Comparison of ENCODE assay signal across 9 cellular contexts in genomic region chr9:128215491-128216404, GRCh38. TPM values are rescaled to one million over a fixed set of nuclear protein-coding genes. Genes with fewer than 3 reads are reported as not detected.
DNase-seq lines count a peak whose midpoint lies in the region; TF ChIP-seq lines count a peak whose summit lies in the region.
"Had no signal": no experiment of that assay in that cellular context is flagged by ENCODE, and none has a peak within 500 bp of the region (broad histone marks: within the 10 kb centered on the region; RNA-seq: fewer than 3 reads in every experiment).

No MANE protein-coding gene starts in this region.

- H3K4me3 ChIP-seq in GM12865 (ENCODE audit: low read depth, low read length) (no peak overlapping the region), astrocyte of the spinal cord (ENCODE audit: low read depth, low read length) (no peak overlapping the region), right atrium auricular region (no peak overlapping the region), skin epidermis (no peak overlapping the region), SJCRH30 (no peak overlapping the region)

- H3K4me1 ChIP-seq in right atrium auricular region (peaks cover 0 to 40% of the 10 kb centered on the region in 2 donors), SJCRH30 (no peaks in the 10 kb centered on the region)

- peak; percentile 45 for DNase-seq in GM12865 (ENCODE audit: low read depth)
- peak; percentile 85 for DNase-seq in astrocyte of the spinal cord (ENCODE audit: low read depth, low spot score)
- DNase-seq in right atrium auricular region (ENCODE audit: low spot score): peak; percentile 82
- no peak for DNase-seq in stimulated activated CD4-positive, alpha-beta T cell treated with anti-CD3 and anti-CD28 coated beads, Interleukin-12 subunit alpha, Interleukin-12 subunit beta, amount 100 ng/mL, for 4 hours
- no peak for DNase-seq in SJCRH30
- no peak for DNase-seq in KG1 (lab: John Stamatoyannopoulos, UW)
- DNase-seq in HK-2 (ENCODE audit: unreplicated experiment): no peak
- DNase-seq: activated naive CD8-positive, alpha-beta T cell treated with anti-CD3 and anti-CD28 coated beads, Interleukin-2, amount 10 ng/mL, durations not matched to agents 7 days and 5 days had no signal

- H3K27me3 ChIP-seq in right atrium auricular region (no peaks in the 10 kb centered on the region), SJCRH30 (peaks cover 6% of the 10 kb centered on the region; the same call in 1 of the 2 replicates)

- H3K9me3 ChIP-seq in right atrium auricular region (no peaks in the 10 kb centered on the region), SJCRH30 (replicated peaks) (no peaks in the 10 kb centered on the region)

- H3K27ac ChIP-seq in right atrium auricular region (peak overlapping the region; percentile 69), skin epidermis (peak overlapping the region in 18 of 21 experiments; percentile 41 to 85 (median 64)), SJCRH30 (no peak overlapping the region)

- in situ Hi-C loops in astrocyte of the spinal cord (cut with HindIII; ENCODE audit: low sequenced_read_pairs): no loop called here

- H3K36me3 ChIP-seq in right atrium auricular region (no peaks in the 10 kb centered on the region), SJCRH30 (no peaks in the 10 kb centered on the region)

- TF ChIP-seq CTCF in GM12865 (IDR thresholded peaks at IDR 0.05; ENCODE audit: insufficient read depth, low read depth, low read length, missing control alignments) (no peak), astrocyte of the spinal cord (IDR thresholded peaks at IDR 0.05; ENCODE audit: low read depth, low read length) (no peak), right atrium auricular region (IDR thresholded peaks at IDR 0.05) (no peak)

RNA-seq across cellular contexts. Expression of gene DNM1, which starts 12.6 kb away (rescaled TPM):
- total RNA-seq in right atrium auricular region: 1 to 10 TPM; 2.5 to 3.9 TPM
- total RNA-seq in SJCRH30 (2014; rRNA removed; shearing (Covaris generic)): 1.7 and 3.8 TPM in 2 replicates

RNA-seq across cellular contexts. Expression of gene CIZ1, which starts 24.4 kb away (rescaled TPM):
- total RNA-seq in right atrium auricular region: 10 to 100 TPM; 41.6 to 45.9 TPM
- 72.6 and 85.2 TPM in 2 replicates for total RNA-seq in SJCRH30 (2014; rRNA removed; shearing (Covaris generic))

RNA-seq across cellular contexts. Expression of gene BBLN, which starts 55.7 kb away (rescaled TPM):
- 100 to 1,000 TPM; 219 to 362 TPM for total RNA-seq in right atrium auricular region
- 33.6 and 42.7 TPM in 2 replicates for total RNA-seq in SJCRH30 (2014; rRNA removed; shearing (Covaris generic))

Comparison
In these comparisons a context has a peak if more than half of its experiments do, and no peak if none do; other contexts are left out.
1. DNase-seq: peak in GM12865 (single experiment), astrocyte of the spinal cord (single experiment) and right atrium auricular region (single experiment); none in stimulated activated CD4-positive, alpha-beta T cell treated with anti-CD3 and anti-CD28 coated beads, Interleukin-12 subunit alpha, Interleukin-12 subunit beta, amount 100 ng/mL, for 4 hours (single experiment), SJCRH30 (0 of 2), KG1 (single experiment) and HK-2 (single experiment).